8 cellular contexts compared by ENCODE assay signal in the genomic region with DNA sequence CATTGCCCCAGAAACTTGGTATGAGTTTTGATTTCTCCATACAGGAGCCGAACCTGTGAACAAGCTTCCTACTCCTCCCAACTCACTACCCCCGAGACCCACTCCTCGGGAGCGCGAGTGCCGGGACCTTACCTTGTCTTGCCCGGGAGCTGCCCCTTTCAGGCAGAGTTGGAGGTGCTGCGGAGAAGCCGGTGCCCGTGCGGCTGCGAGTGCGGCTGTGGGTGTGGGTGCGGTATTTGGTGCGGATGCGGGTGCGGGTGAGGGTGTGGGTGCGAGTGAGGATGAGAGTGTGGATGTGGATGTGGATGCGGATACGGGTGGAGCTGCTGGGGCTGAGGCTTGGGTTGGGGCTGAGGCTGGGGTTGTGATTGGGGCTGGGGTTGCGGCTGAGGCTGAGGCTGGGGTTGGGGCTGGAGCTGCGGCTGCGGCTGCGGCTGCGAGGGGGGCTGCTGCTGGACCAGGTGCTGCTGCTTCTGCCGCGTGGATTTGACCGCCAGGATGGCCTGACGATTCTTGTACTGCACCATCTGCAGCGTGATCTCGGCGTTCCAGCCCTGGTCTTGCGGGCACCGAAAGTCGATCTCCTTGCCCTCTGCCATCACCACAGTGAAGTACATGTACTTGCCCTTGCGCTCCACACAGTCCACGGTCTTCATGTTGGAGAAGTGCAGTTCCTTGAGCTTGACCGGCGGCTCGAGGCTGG. TPM values are rescaled to one million over a fixed set of nuclear protein-coding genes. Genes with fewer than 3 reads are reported as not detected.
DNase-seq lines count a peak whose midpoint lies in the region; ATAC-seq and TF ChIP-seq lines count a peak whose summit lies in the region.

No MANE protein-coding gene starts in this region.

- intact Hi-C loops in PC-3 (cut with micrococcal nuclease) (loop anchor here (10.0 kb wide), 1 partner anchor 554 kb away; no protein-coding TSS in a partner anchor), ovary (cut with DNase I) (loop anchor here in 2 of 4 donors (2.0 to 10.0 kb wide), 4 partner anchors 54 to 518 kb away; partner anchors contain the start of genes KRR1 (in 1 of the 2) and NAP1L1 (in 1 of the 2)), aorta (cut with DNase I) (loop anchor here (2.0 to 10.0 kb wide), 7 partner anchors 53 to 696 kb away; partner anchors contain the start of genes CAPS2 (in 1 of the 2), GLIPR1L1 (in 1 of the 2) and KRR1 (in 1 of the 2))

- no peak overlapping the region for H2AFZ ChIP-seq in PC-3 (ENCODE audit: low read length)

- no peaks in the 10 kb centered on the region for H3K9me3 ChIP-seq in PC-3 (ENCODE audit: low read length)
- H3K9me3 ChIP-seq in ovary = no peaks in the 10 kb centered on the region
- H3K9me3 ChIP-seq in aorta (ENCODE audit: control insufficient read depth, low read length) = no peaks in the 10 kb centered on the region

- POLR2A ChIA-PET in PC-3 (lab: Charles Lee; ENCODE audit: unreplicated experiment) = interaction anchor here (0.6 to 1.6 kb wide), 3 partner anchors 86 to 371 kb away, joined by 3 to 10 read pairs (median 4); no protein-coding TSS in a partner anchor

- H3K4me3 ChIP-seq in PC-3 (ENCODE audit: low read length) (peak overlapping the region; percentile 97), ovary (peak overlapping the region; percentile 56), aorta (ENCODE audit: low read length in 2 of 2) (peak overlapping the region; percentile 7 to 73)

- H3K4me2 ChIP-seq in PC-3 (ENCODE audit: low read length) = peak overlapping the region; percentile 93

- H3K79me2 ChIP-seq in PC-3 (ENCODE audit: low read length) = peaks cover 90% of the 10 kb centered on the region

- TF ChIP-seq EP300 in ovary (IDR thresholded peaks at IDR 0.05) = no peak

- CTCF ChIA-PET in PC-3 (lab: Charles Lee) = interaction anchor here (0.6 to 0.9 kb wide), 3 partner anchors 17 to 346 kb away, joined by 3 to 4 read pairs (median 3); no protein-coding TSS in a partner anchor

- TF ChIP-seq CTCF in PC-3 (conservative IDR thresholded peaks at IDR 0.05; ENCODE audit: low read depth, low read length) = no peak
- no peak for TF ChIP-seq CTCF in ovary (IDR thresholded peaks at IDR 0.05)

- H3F3A ChIP-seq in PC-3 (ENCODE audit: low read length, unreplicated experiment) = peaks cover 42% of the 10 kb centered on the region

- TSS peak; percentile 25 for BruUV-seq in PC-3 (replicated peaks; lab: Mats Ljungman, UMichigan)

- no peaks in the 10 kb centered on the region for H3K27me3 ChIP-seq in PC-3 (ENCODE audit: low read length)
- no peaks in the 10 kb centered on the region for H3K27me3 ChIP-seq in ovary
- no peaks in the 10 kb centered on the region for H3K27me3 ChIP-seq in aorta (ENCODE audit: control insufficient read depth in 1 of 2, insufficient read depth in 2 of 2, low read length in 1 of 2)

- peaks cover 37% of the 10 kb centered on the region for H4K20me1 ChIP-seq in PC-3 (ENCODE audit: low read length)

- in situ Hi-C loops in ACHN (cut with HindIII; ENCODE audit: low pct_ligation_motif_present, low pct_unique_long_range_greater_than_20kb, low sequenced_read_pairs) = loop anchor here (25.0 kb wide), 1 partner anchor 493 kb away; no protein-coding TSS in a partner anchor

- H3K27ac ChIP-seq in PC-3 (ENCODE audit: low read length) (peak overlapping the region; percentile 94), ovary (peak overlapping the region; percentile 42 to 94), aorta (ENCODE audit: low read depth in 1 of 2, low read length in 2 of 2) (peak overlapping the region in 1 of 2 donors; percentile 55)

- TF ChIP-seq POLR2A in ovary (IDR thresholded peaks at IDR 0.05) = no peak

- H3K4me1 ChIP-seq in PC-3 (ENCODE audit: insufficient read depth, low read length) (peaks cover 44% of the 10 kb centered on the region), ovary (ENCODE audit: insufficient read depth) (peaks cover 5% of the 10 kb centered on the region), aorta (ENCODE audit: control insufficient read depth in 1 of 2, insufficient read depth in 2 of 2, low read length in 2 of 2) (no peaks in the 10 kb centered on the region)

- H3K9ac ChIP-seq in PC-3 (ENCODE audit: low read length) = peak overlapping the region; percentile 98

- ATAC-seq in PC-3 = no peak
- ATAC-seq in aorta (ENCODE audit: low FRiP score) = peak; percentile 47

- H3K9me2 ChIP-seq in PC-3 (replicated peaks; ENCODE audit: low read length) = no peaks in the 10 kb centered on the region

- WGBS in ovary, 3 donors = 0% methylated on average over 36 to 40 of the region's 40 CpGs
- 0 to 1% methylated on average over 38 to 40 of the region's 40 CpGs for WGBS in aorta, 2 donors

- peak; percentile 45 for DNase-seq in ACHN
- peak; percentile 54 for DNase-seq in H4 (ENCODE audit: low spot score)
- no peak for DNase-seq in PC-3
- DNase-seq in activated naive CD4-positive, alpha-beta T cell (lab: John Stamatoyannopoulos, UW) = peak in 3 of 4 experiments; percentile 15 to 36 (median 30)
- DNase-seq in germinal center (ENCODE audit: low spot score) = peak; percentile 28
- peak; percentile 32 to 57 (median 47) for DNase-seq in ovary
- peak; percentile 70 to 79 for DNase-seq in aorta
- no peak for DNase-seq in KG1 (lab: John Stamatoyannopoulos, UW)

- H3K36me3 ChIP-seq in PC-3 (ENCODE audit: low read depth, low read length) (peaks cover 36% of the 10 kb centered on the region), ovary (no peaks in the 10 kb centered on the region), aorta (ENCODE audit: control insufficient read depth in 1 of 2, insufficient read depth in 2 of 2, low read length in 1 of 2) (no peaks in the 10 kb centered on the region)

RNA-seq across cellular contexts. Expression of gene PHLDA1, which starts 1.0 kb away (rescaled TPM):
- total RNA-seq in H4 (2014; rRNA removed; shearing (Covaris generic)) = 19.5 and 25.1 TPM in 2 replicates
- total RNA-seq in PC-3 (2014; rRNA removed) (181 and 218 TPM in 2 replicates), ovary (10 to 100 TPM in 6 of 7 donors, 1 to 10 TPM in 1; 3.8 to 37.7 (median 19.6) TPM), aorta (10 to 100 TPM; 16.6 to 25.9 TPM)
- polyA plus RNA-seq in ovary (10 to 100 TPM; 11.4 to 13.1 TPM), aorta (10 to 100 TPM in 1 of 2 donors, 1 to 10 TPM in 1; 9.0 to 26.9 TPM)

RNA-seq across cellular contexts. Expression of gene NAP1L1, which starts 54.0 kb away (rescaled TPM):
- total RNA-seq in H4 (2014; rRNA removed; shearing (Covaris generic)) = 246 and 299 TPM in 2 replicates
- total RNA-seq in PC-3 (2014; rRNA removed) (200 and 247 TPM in 2 replicates), ovary (1,000 to 10,000 TPM in 1 of 7 donors, 100 to 1,000 TPM in 6; 500 to 1,115 (median 750) TPM), aorta (100 to 1,000 TPM; 312 to 371 TPM)
- polyA plus RNA-seq in ovary (100 to 1,000 TPM; 575 to 820 TPM), aorta (100 to 1,000 TPM; 320 to 668 TPM)

Comparison
In these comparisons a context has a peak if more than half of its experiments do, and no peak if none do; other contexts are left out.
1. DNase-seq: peak in ACHN (single experiment), H4 (single experiment), activated naive CD4-positive, alpha-beta T cell (3 of 4), germinal center (single experiment), ovary (5 of 5) and aorta (2 of 2); none in PC-3 (single experiment) and KG1 (single experiment).
2. H3K4me3 ChIP-seq: peak in every context shown above with its lines; median percentile 97 in PC-3; 56 in ovary; 40 in aorta.